In genomic region chr11:12552677-12553076, GRCh38 we compare ENCODE assay signal across 18 cellular contexts.
DNase-seq lines count a peak whose midpoint lies in the region; ATAC-seq and TF ChIP-seq lines count a peak whose summit lies in the region.
"Had no signal": no experiment of that assay in that cellular context is flagged by ENCODE, and none has a peak within 500 bp of the region (broad histone marks: within the 10 kb centered on the region; RNA-seq: fewer than 3 reads in every experiment).

No MANE protein-coding gene starts in this region.

- no peaks in the 10 kb centered on the region for H3K79me2 ChIP-seq in SK-N-SH (ENCODE audit: insufficient read depth)

- POLR2A ChIA-PET in SK-N-SH (lab: Yijun Ruan, JAX), result no interaction called here

- 91% methylated on average over 4 of the region's 4 CpGs for WGBS in SK-N-SH (ENCODE audit: low lambda C conversion rate)

- no peaks in the 10 kb centered on the region for H4K20me1 ChIP-seq in SK-N-SH (ENCODE audit: insufficient read depth)

- H3K27me3 ChIP-seq in SK-N-SH (ENCODE audit: insufficient read depth), result no peaks in the 10 kb centered on the region
- no peaks in the 10 kb centered on the region for H3K27me3 ChIP-seq in effector memory CD4-positive, alpha-beta T cell (replicated peaks; ENCODE audit: control insufficient read depth, insufficient read depth, low read length, poor library complexity, severe bottlenecking)
- H3K27me3 ChIP-seq: colonic mucosa had no signal

- no peaks in the 10 kb centered on the region for H3K36me3 ChIP-seq in SK-N-SH (replicated peaks in 1 of 2; ENCODE audit: control insufficient read depth in 1 of 2, insufficient read depth in 2 of 2, low read length in 1 of 2)
- H3K36me3 ChIP-seq in effector memory CD4-positive, alpha-beta T cell (ENCODE audit: control insufficient read depth, insufficient read depth, low read length), result no peaks in the 10 kb centered on the region
- H3K36me3 ChIP-seq: colonic mucosa had no signal

- no peaks in the 10 kb centered on the region for H3K27me3 Mint-ChIP-seq in nephron (ENCODE audit: low read depth)
- H3K27me3 Mint-ChIP-seq: stimulated activated naive B cell treated with anti-CD40 and anti-IgM and Interleukin-4, amounts not matched to agents 10 μg/mL and 1 μg/mL and 100 μg/mL, for 72 hours had no signal

- CTCF ChIA-PET in SK-N-SH (lab: Yijun Ruan, JAX), result interaction anchor here (0.5 kb wide), 1 partner anchor 575 kb away, joined by 3 read pairs; no protein-coding TSS in a partner anchor

- no peaks in the 10 kb centered on the region for H3K36me3 Mint-ChIP-seq in nephron (ENCODE audit: low read depth)
- H3K36me3 Mint-ChIP-seq: activated naive CD4-positive, alpha-beta T cell treated with anti-CD3 and anti-CD28 coated beads, Interleukin-2, amount 50 U/mL, for 24 hours; stimulated activated naive B cell treated with anti-CD40 and anti-IgM and Interleukin-4, amounts not matched to agents 10 μg/mL and 1 μg/mL and 100 μg/mL, for 72 hours had no signal

- DNase-seq in SK-N-SH (no peak), fibroblast of peridontal ligament (ENCODE audit: extremely low read depth) (peak; percentile 99), ureter (ENCODE audit: low spot score) (peak; percentile 55)
- DNase-seq in effector memory CD4-positive, alpha-beta T cell, result no peak
- DNase-seq: activated CD4-positive, CD25-positive, alpha-beta regulatory T cell; activated CD8-positive, alpha-beta memory T cell treated with anti-CD3 and anti-CD28 coated beads, Interleukin-2, amount 50 U/mL, for 48 hours; colonic mucosa; NCI-H1105 treated with DMSO at 0.1 percent for 48 hours; OCI-M1; stimulated activated CD4-positive, alpha-beta T cell treated with anti-CD3 and anti-CD28 coated beads, Interleukin-4, amount 100 ng/mL, for 24 hours; stimulated activated naive B cell treated with anti-CD40 and anti-IgM and Interleukin-4, amounts not matched to agents 10 μg/mL and 1 μg/mL and 100 μg/mL, for 72 hours; T-helper 1 cell had no signal

- peaks cover 42% of the 10 kb centered on the region for H3K4me1 Mint-ChIP-seq in nephron
- H3K4me1 Mint-ChIP-seq: activated naive CD4-positive, alpha-beta T cell treated with anti-CD3 and anti-CD28 coated beads, Interleukin-2, amount 50 U/mL, for 24 hours; stimulated activated naive B cell treated with anti-CD40 and anti-IgM and Interleukin-4, amounts not matched to agents 10 μg/mL and 1 μg/mL and 100 μg/mL, for 72 hours had no signal

- ATAC-seq in HG02938 (IDR thresholded peaks at IDR 0.05; ENCODE audit: unreplicated experiment) (no peak), HG02970 (IDR thresholded peaks at IDR 0.05; ENCODE audit: low FRiP score, unreplicated experiment) (no peak), HG02623 (IDR thresholded peaks at IDR 0.05; ENCODE audit: unreplicated experiment) (no peak)
- ATAC-seq: K562; stimulated activated naive B cell treated with anti-CD40 and anti-IgM and Interleukin-4, amounts not matched to agents 10 μg/mL and 1 μg/mL and 100 μg/mL, for 72 hours had no signal

- no peak overlapping the region for H2AFZ ChIP-seq in SK-N-SH (ENCODE audit: low read depth)

- peak in 1 of 2 experiments; percentile 26; a peak in 1 of 4 replicates for TF ChIP-seq EP300 in SK-N-SH (IDR thresholded peaks at IDR 0.05; ENCODE audit: borderline replicate concordance in 1 of 2, low read depth in 1 of 2, low read length in 1 of 2)

- H3K4me2 ChIP-seq in SK-N-SH, result no peak overlapping the region

- peaks cover 18% of the 10 kb centered on the region for H3F3A ChIP-seq in SK-N-SH (replicated peaks; ENCODE audit: insufficient read depth)

- peaks cover 4% of the 10 kb centered on the region for H3K9me3 Mint-ChIP-seq in nephron
- H3K9me3 Mint-ChIP-seq: activated naive CD4-positive, alpha-beta T cell treated with anti-CD3 and anti-CD28 coated beads, Interleukin-2, amount 50 U/mL, for 24 hours had no signal

- H3K4me3 ChIP-seq in SK-N-SH (ENCODE audit: low read depth in 2 of 2, low read length in 1 of 2), result no peak overlapping the region
- H3K4me3 ChIP-seq in effector memory CD4-positive, alpha-beta T cell (ENCODE audit: insufficient read depth, low read depth, low read length, poor library complexity, severe bottlenecking), result no peak overlapping the region
- H3K4me3 ChIP-seq: colonic mucosa, K562 had no signal

- TF ChIP-seq RAD21 in SK-N-SH (IDR thresholded peaks at IDR 0.05; ENCODE audit: low read length), result no peak

- TF ChIP-seq CTCF in SK-N-SH (IDR thresholded peaks at IDR 0.05), result no peak
- TF ChIP-seq CTCF in nephron (IDR thresholded peaks at IDR 0.05; ENCODE audit: unreplicated experiment in 3 of 3), result no peak

- H3K4me3 Mint-ChIP-seq in nephron, result no peak overlapping the region
- H3K4me3 Mint-ChIP-seq: activated naive CD4-positive, alpha-beta T cell treated with anti-CD3 and anti-CD28 coated beads, Interleukin-2, amount 50 U/mL, for 24 hours; stimulated activated naive B cell treated with anti-CD40 and anti-IgM and Interleukin-4, amounts not matched to agents 10 μg/mL and 1 μg/mL and 100 μg/mL, for 72 hours had no signal

- peaks cover 6 to 7% of the 10 kb centered on the region in 2 experiments; a peak in 3 of 4 replicates for H3K4me1 ChIP-seq in SK-N-SH (ENCODE audit: control insufficient read depth in 1 of 2, insufficient read depth in 2 of 2, low read depth in 1 of 2, low read length in 1 of 2)
- no peaks in the 10 kb centered on the region for H3K4me1 ChIP-seq in effector memory CD4-positive, alpha-beta T cell (ENCODE audit: control insufficient read depth, insufficient read depth, low read length, poor library complexity, severe bottlenecking)
- H3K4me1 ChIP-seq: colonic mucosa had no signal

- peak overlapping the region in 2 of 3 experiments; percentile 49 to 65 for H3K27ac Mint-ChIP-seq in nephron
- H3K27ac Mint-ChIP-seq: activated naive CD4-positive, alpha-beta T cell treated with anti-CD3 and anti-CD28 coated beads, Interleukin-2, amount 50 U/mL, for 24 hours; stimulated activated naive B cell treated with anti-CD40 and anti-IgM and Interleukin-4, amounts not matched to agents 10 μg/mL and 1 μg/mL and 100 μg/mL, for 72 hours had no signal

- H3K9ac ChIP-seq in SK-N-SH, result no peak overlapping the region

- H3K27ac ChIP-seq in SK-N-SH (ENCODE audit: low read depth in 2 of 2, low read length in 1 of 2), result peak overlapping the region in 1 of 2 experiments; percentile 34; a peak in 1 of 4 replicates
- H3K27ac ChIP-seq in effector memory CD4-positive, alpha-beta T cell (ENCODE audit: insufficient read depth, low read length, poor library complexity, severe bottlenecking), result no peak overlapping the region
- H3K27ac ChIP-seq: colonic mucosa had no signal

- H3K9me3 ChIP-seq in SK-N-SH, result 0 out of 2 replicates have a peak, but pooled peaks cover 6% of the 10 kb centered on the region
- no peaks in the 10 kb centered on the region for H3K9me3 ChIP-seq in effector memory CD4-positive, alpha-beta T cell (ENCODE audit: control insufficient read depth, low read length)
- H3K9me3 ChIP-seq: colonic mucosa had no signal

- no peaks in the 10 kb centered on the region for H3K9me2 ChIP-seq in SK-N-SH

TF ChIP-seq in SK-N-SH, 30 proteins besides CTCF, POLR2A, EP300 and RAD21:
- TF ChIP-seq PBX3 (IDR thresholded peaks at IDR 0.05) (peak; percentile 64), USF2 (IDR thresholded peaks at IDR 0.05; ENCODE audit: borderline replicate concordance, low read depth, low read length) (no peak), RFX5 (IDR thresholded peaks at IDR 0.05; ENCODE audit: low read length) (peak; percentile 89; the same call in 1 of the 2 replicates), TCF12 (IDR thresholded peaks at IDR 0.05) (peak; percentile 64), NFIC (IDR thresholded peaks at IDR 0.05; ENCODE audit: borderline replicate concordance) (peak; percentile 34; the same call in 1 of the 2 replicates), FOXJ3 (CRISPR knock-in tag; IDR thresholded peaks at IDR 0.05) (no peak)

Comparison
In these comparisons a context has a peak if more than half of its experiments do, and no peak if none do; other contexts are left out.
1. DNase-seq: peak in fibroblast of peridontal ligament (single experiment) and ureter (single experiment); none in SK-N-SH (single experiment) and effector memory CD4-positive, alpha-beta T cell (0 of 3).